8 cellular contexts compared by ENCODE assay signal in genomic region chr1:242129103-242129502, GRCh38.
A peak's percentile ranks its signal among the peaks of the same experiment; 100 is the strongest.
DNase-seq lines count a peak whose midpoint lies in the region; ATAC-seq and TF ChIP-seq lines count a peak whose summit lies in the region.

No MANE protein-coding gene starts in this region.

- H2BK5ac ChIP-seq in mesendoderm (ENCODE audit: low read length): no peak overlapping the region

- POLR2A ChIA-PET in OCI-LY7 (lab: Charles Lee): interaction anchor here (0.6 kb wide), 1 partner anchor 73 kb away, joined by 3 read pairs; no protein-coding TSS in a partner anchor

- no peak overlapping the region for H4K5ac ChIP-seq in mesendoderm (ENCODE audit: low read length)

- no peak overlapping the region for H3K27ac ChIP-seq in OCI-LY7 (ENCODE audit: low read depth, low read length, poor library complexity, severe bottlenecking)
- H3K27ac ChIP-seq in mesendoderm (ENCODE audit: low read depth, low read length): no peak overlapping the region
- H3K27ac ChIP-seq in heart left ventricle: no peak overlapping the region

- no peak overlapping the region for H4K8ac ChIP-seq in mesendoderm (ENCODE audit: low read depth, low read length)

- H3K27me3 ChIP-seq in mesendoderm (ENCODE audit: insufficient read depth, low read length, poor library complexity) (no peaks in the 10 kb centered on the region), heart left ventricle (no peaks in the 10 kb centered on the region)

- H3K18ac ChIP-seq in mesendoderm (ENCODE audit: low read length): no peak overlapping the region

- CTCF ChIA-PET in OCI-LY7 (lab: Charles Lee; ENCODE audit: unreplicated experiment): no interaction called here

- H3K79me1 ChIP-seq in mesendoderm (ENCODE audit: low read length): no peaks in the 10 kb centered on the region

- TF ChIP-seq CTCF in OCI-LY7 (conservative IDR thresholded peaks at IDR 0.05; ENCODE audit: low read length) (peak; percentile 61), heart left ventricle (IDR thresholded peaks at IDR 0.05) (peak in 1 of 12 donors; percentile 7)

- no peak overlapping the region for H3K9ac ChIP-seq in mesendoderm (ENCODE audit: low read length)

- no peak overlapping the region for H3K4ac ChIP-seq in mesendoderm (ENCODE audit: low read depth, low read length)

- H3K36me3 ChIP-seq in OCI-LY7 (ENCODE audit: insufficient read depth, low read length): no peaks in the 10 kb centered on the region
- no peaks in the 10 kb centered on the region for H3K36me3 ChIP-seq in mesendoderm (ENCODE audit: control insufficient read depth, insufficient read depth, low read length)
- H3K36me3 ChIP-seq in heart left ventricle: no peaks in the 10 kb centered on the region

- no peaks in the 10 kb centered on the region for H3K9me3 ChIP-seq in OCI-LY7 (ENCODE audit: low read length)
- peaks cover 0 to 10% (median 0%) of the 10 kb centered on the region in 12 donors for H3K9me3 ChIP-seq in heart left ventricle

- H3K4me3 ChIP-seq in OCI-LY7 (ENCODE audit: low read depth, low read length, poor library complexity, severe bottlenecking): no peak overlapping the region
- H3K4me3 ChIP-seq in mesendoderm (ENCODE audit: low read length): no peak overlapping the region
- H3K4me3 ChIP-seq in heart left ventricle: no peak overlapping the region

- DNase-seq in OCI-LY7 (ENCODE audit: low spot score) (peak; percentile 2), mesendoderm (peak; percentile 73), left colon (no peak), retina (no peak), heart left ventricle (no peak)

- no peak overlapping the region for H3K23ac ChIP-seq in mesendoderm (ENCODE audit: low read length)

- BruUV-seq in OCI-LY7 (replicated peaks; lab: Mats Ljungman, UMichigan): no TSS peak

- no peak overlapping the region for H3K4me2 ChIP-seq in OCI-LY7 (ENCODE audit: low read length)
- H3K4me2 ChIP-seq in mesendoderm (ENCODE audit: low read length): no peak overlapping the region

- H3K9me2 ChIP-seq in OCI-LY7 (ENCODE audit: insufficient read depth, low read length): no peaks in the 10 kb centered on the region

- H2AFZ ChIP-seq in OCI-LY7 (ENCODE audit: low read length): no peak overlapping the region

- no peak overlapping the region for H2AK5ac ChIP-seq in mesendoderm (ENCODE audit: low read length)

- no CpG with 5 or more reads among the region's 6 CpGs for WGBS in mesendoderm (ENCODE audit: extremely low coverage, insufficient coverage, low lambda C conversion rate)
- 49 to 63% (median 55%) methylated on average over 6 of the region's 6 CpGs for WGBS in heart left ventricle, 4 donors

- H3K4me1 ChIP-seq in OCI-LY7 (ENCODE audit: insufficient read depth, low read length, poor library complexity, severe bottlenecking) (no peaks in the 10 kb centered on the region), mesendoderm (ENCODE audit: control insufficient read depth, low read depth, low read length) (no peaks in the 10 kb centered on the region), heart left ventricle (no peaks in the 10 kb centered on the region)

- H4K20me1 ChIP-seq in OCI-LY7 (ENCODE audit: insufficient read depth, low read length): no peaks in the 10 kb centered on the region

- H3K56ac ChIP-seq in mesendoderm (ENCODE audit: low read length): no peak overlapping the region

- TF ChIP-seq POLR2A in heart left ventricle (IDR thresholded peaks at IDR 0.05) (no peak), GM18505 (IDR thresholded peaks at IDR 0.05; ENCODE audit: borderline replicate concordance, extremely low read depth, insufficient read depth, insufficient read length) (no peak)

- intact Hi-C loops in OCI-LY7 (cut with micrococcal nuclease; ENCODE audit: unreplicated experiment): no loop called here
- intact Hi-C loops in left colon (cut with DNase I, micrococcal nuclease): no loop called here
- intact Hi-C loops in heart left ventricle (cut with DNase I): no loop called here

- no peak overlapping the region for H2BK15ac ChIP-seq in mesendoderm (replicated peaks; ENCODE audit: low read depth)

- H2BK120ac ChIP-seq in mesendoderm (ENCODE audit: low read depth, low read length): no peak overlapping the region

- H3K79me2 ChIP-seq in OCI-LY7 (ENCODE audit: insufficient read depth, low read depth, low read length) (no peaks in the 10 kb centered on the region), mesendoderm (ENCODE audit: control insufficient read depth, insufficient read depth, low read length) (no peaks in the 10 kb centered on the region)

- ATAC-seq in GM18907 (IDR thresholded peaks at IDR 0.05; ENCODE audit: unreplicated experiment): peak; percentile 80
- ATAC-seq in HG03520 (IDR thresholded peaks at IDR 0.05; ENCODE audit: unreplicated experiment): peak; percentile 89
- ATAC-seq in left colon: no peak
- no peak for ATAC-seq in heart left ventricle
- ATAC-seq in GM18505 (IDR thresholded peaks at IDR 0.05; ENCODE audit: unreplicated experiment): no peak

Comparison
In these comparisons a context has a peak if more than half of its experiments do, and no peak if none do; other contexts are left out.
1. ATAC-seq: peak in GM18907 (single experiment) and HG03520 (single experiment); none in left colon (single experiment), heart left ventricle (0 of 4) and GM18505 (single experiment).
2. DNase-seq: peak in OCI-LY7 (single experiment) and mesendoderm (single experiment); none in left colon (0 of 2), retina (single experiment) and heart left ventricle (0 of 5).